Comparison of ENCODE assay signal across 22 cellular contexts in the genomic region with DNA sequence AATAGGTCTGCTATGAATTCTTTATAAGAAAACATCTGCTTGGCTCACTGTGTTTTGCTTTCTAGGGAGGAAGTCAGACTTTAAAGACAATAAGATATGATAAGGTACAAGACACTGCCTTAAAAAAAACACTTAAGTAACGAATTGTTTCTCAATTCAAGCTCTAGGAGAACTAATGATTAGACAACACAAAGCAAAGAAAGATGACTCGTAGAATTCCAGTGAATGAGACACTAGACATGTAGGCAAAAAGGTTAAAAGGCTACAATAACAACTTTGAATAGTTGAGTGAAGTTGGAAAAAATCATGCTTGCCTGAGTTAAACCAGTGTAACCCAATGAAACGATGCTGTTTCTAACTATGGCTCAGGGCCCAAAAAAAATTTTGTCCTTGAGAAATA.
"Had no signal": no experiment of that assay in that cellular context is flagged by ENCODE, and none has a peak within 500 bp of the region (broad histone marks: within the 10 kb centered on the region; RNA-seq: fewer than 3 reads in every experiment).

No MANE protein-coding gene starts in this region.

- H3K27ac ChIP-seq: esophagus squamous epithelium, gastrocnemius medialis, left ventricle myocardium inferior, prostate gland, right atrium auricular region, upper lobe of right lung had no signal

- H3K9me3 ChIP-seq: esophagus squamous epithelium, gastrocnemius medialis, left ventricle myocardium inferior, prostate gland, right atrium auricular region, upper lobe of right lung had no signal

- H3K27me3 Mint-ChIP-seq: activated B cell treated with CpG ODN at 0.5 μM for 24 hours; activated CD4-positive, alpha-beta T cell treated with anti-CD3 and anti-CD28 coated beads for 36 hours; activated naive CD8-positive, alpha-beta T cell treated with anti-CD3 and anti-CD28 coated beads, Interleukin-2, amount 10 ng/mL, durations not matched to agents 7 days and 5 days had no signal

- H3K4me1 ChIP-seq: esophagus squamous epithelium, gastrocnemius medialis, left ventricle myocardium inferior, prostate gland, right atrium auricular region, upper lobe of right lung had no signal

- H3K4me3 ChIP-seq: esophagus squamous epithelium, gastrocnemius medialis, left ventricle myocardium inferior, prostate gland, right atrium auricular region, upper lobe of right lung had no signal

- H3K27me3 ChIP-seq: esophagus squamous epithelium, gastrocnemius medialis, right atrium auricular region, upper lobe of right lung had no signal

- H3K9me3 Mint-ChIP-seq: activated B cell treated with CpG ODN at 0.5 μM for 24 hours; activated naive CD8-positive, alpha-beta T cell treated with anti-CD3 and anti-CD28 coated beads, Interleukin-2, amount 10 ng/mL, durations not matched to agents 7 days and 5 days had no signal

- H3K36me3 ChIP-seq: esophagus squamous epithelium, gastrocnemius medialis, left ventricle myocardium inferior, prostate gland, right atrium auricular region, upper lobe of right lung had no signal

- FAIRE-seq: keratinocyte had no signal

- H3K4me1 Mint-ChIP-seq: activated B cell treated with CpG ODN at 0.5 μM for 24 hours; activated CD4-positive, alpha-beta T cell treated with anti-CD3 and anti-CD28 coated beads for 36 hours; activated naive CD8-positive, alpha-beta T cell treated with anti-CD3 and anti-CD28 coated beads, Interleukin-2, amount 10 ng/mL, durations not matched to agents 7 days and 5 days; natural killer cell had no signal

- DNase-seq: activated B cell treated with CpG ODN at 0.5 μM for 24 hours; activated CD4-positive, alpha-beta T cell treated with anti-CD3 and anti-CD28 coated beads for 36 hours; activated CD4-positive, alpha-beta T cell treated with anti-CD3 and anti-CD28 coated beads, Interleukin-2, amount 50 U/mL, for 48 hours; activated CD8-positive, alpha-beta memory T cell treated with anti-CD3 and anti-CD28 coated beads, Interleukin-2, amount 50 U/mL, for 48 hours; activated naive CD4-positive, alpha-beta T cell treated with Interleukin-2 at 50 U/mL for 16 hours; activated naive CD8-positive, alpha-beta T cell treated with anti-CD3 and anti-CD28 coated beads, Interleukin-2, amount 10 ng/mL, durations not matched to agents 7 days and 5 days; activated T-cell treated with anti-CD3 and anti-CD28 coated beads, Interleukin-2, amount 50 U/mL, for 48 hours; amygdala; esophagus squamous epithelium; gastrocnemius medialis; head of caudate nucleus; left ventricle myocardium inferior; midbrain; natural killer cell; stimulated activated CD4-positive, alpha-beta T cell treated with anti-CD3 and anti-CD28 coated beads, Interleukin-12 subunit alpha, Interleukin-12 subunit beta, amount 100 ng/mL, for 4 hours; stimulated activated CD4-positive, alpha-beta T cell treated with anti-CD3 and anti-CD28 coated beads, Interleukin-4, amount 100 ng/mL, for 4 hours; stimulated activated naive CD8-positive, alpha-beta T cell treated with anti-CD3 and anti-CD28 coated beads, Interleukin-15, Interleukin-2, amounts not matched to agents 100 U/mL and 50 U/mL, for 24 hours; T-helper 9 cell; upper lobe of right lung had no signal

- H3K36me3 Mint-ChIP-seq: activated naive CD8-positive, alpha-beta T cell treated with anti-CD3 and anti-CD28 coated beads, Interleukin-2, amount 10 ng/mL, durations not matched to agents 7 days and 5 days; natural killer cell had no signal

- H3K27ac Mint-ChIP-seq: activated B cell treated with CpG ODN at 0.5 μM for 24 hours; activated CD4-positive, alpha-beta T cell treated with anti-CD3 and anti-CD28 coated beads for 36 hours; activated naive CD8-positive, alpha-beta T cell treated with anti-CD3 and anti-CD28 coated beads, Interleukin-2, amount 10 ng/mL, durations not matched to agents 7 days and 5 days; natural killer cell had no signal

- H3K4me3 Mint-ChIP-seq: activated B cell treated with CpG ODN at 0.5 μM for 24 hours; activated CD4-positive, alpha-beta T cell treated with anti-CD3 and anti-CD28 coated beads for 36 hours; activated naive CD8-positive, alpha-beta T cell treated with anti-CD3 and anti-CD28 coated beads, Interleukin-2, amount 10 ng/mL, durations not matched to agents 7 days and 5 days; natural killer cell had no signal

- ATAC-seq: activated CD4-positive, alpha-beta T cell treated with anti-CD3 and anti-CD28 coated beads for 36 hours; gastrocnemius medialis; natural killer cell; stimulated activated naive CD8-positive, alpha-beta T cell treated with anti-CD3 and anti-CD28 coated beads, Interleukin-15, Interleukin-2, amounts not matched to agents 100 U/mL and 50 U/mL, for 24 hours; upper lobe of right lung had no signal
